Comparison of ENCODE assay signal across 2 cellular contexts in genomic region chr10:68103237-68103866, GRCh38.
TF ChIP-seq lines count a peak whose summit lies in the region.

No MANE protein-coding gene starts in this region.

TF ChIP-seq in neural cell, 6 proteins besides CTCF, POLR2A, EP300 and RAD21:
- TF ChIP-seq EZH2 (IDR thresholded peaks at IDR 0.05; ENCODE audit: borderline replicate concordance, insufficient read depth, low read length, poor library complexity, severe bottlenecking) (no peak), TAF1 (IDR thresholded peaks at IDR 0.05; ENCODE audit: low read depth) (no peak), MXI1 (conservative IDR thresholded peaks at IDR 0.05; ENCODE audit: poor library complexity, severe bottlenecking) (no peak), REST (IDR thresholded peaks at IDR 0.05; ENCODE audit: borderline replicate concordance) (peak; percentile 20), POLR2AphosphoS5 (IDR thresholded peaks at IDR 0.05) (peak; percentile 20), SMC3 (conservative IDR thresholded peaks at IDR 0.05; ENCODE audit: poor library complexity) (no peak)

TF ChIP-seq in HepG2, 621 proteins besides CTCF, POLR2A, EP300 and RAD21:
- TF ChIP-seq SMAD1 (CRISPR knock-in tag; IDR thresholded peaks at IDR 0.05; ENCODE audit: borderline replicate concordance, low read depth) (no peak), CEBPZ (IDR thresholded peaks at IDR 0.05; ENCODE audit: low read length) (no peak), STAT6 (CRISPR knock-in tag; IDR thresholded peaks at IDR 0.05; ENCODE audit: borderline replicate concordance) (no peak), POLR2G (IDR thresholded peaks at IDR 0.05; ENCODE audit: low read depth, low read length) (no peak), KDM6A (CRISPR knock-in tag; IDR thresholded peaks at IDR 0.05; ENCODE audit: low read depth) (no peak), SNAPC4 (CRISPR knock-in tag; IDR thresholded peaks at IDR 0.05) (no peak), HHEX (CRISPR knock-in tag; IDR thresholded peaks at IDR 0.05) (no peak), TOPORS (CRISPR knock-in tag; IDR thresholded peaks at IDR 0.05) (no peak)
TF ChIP-seq in HepG2: peak in this region for 0.
